15 cellular contexts compared by ENCODE assay signal in genomic region chr15:51846066-51846462, GRCh38. TPM values are rescaled to one million over a fixed set of nuclear protein-coding genes. Genes with fewer than 3 reads are reported as not detected.
A peak's percentile ranks its signal among the peaks of the same experiment; 100 is the strongest.
DNase-seq lines count a peak whose midpoint lies in the region; ATAC-seq and TF ChIP-seq lines count a peak whose summit lies in the region.
"Had no signal": no experiment of that assay in that cellular context is flagged by ENCODE, and none has a peak within 500 bp of the region (broad histone marks: within the 10 kb centered on the region; RNA-seq: fewer than 3 reads in every experiment).

No MANE protein-coding gene starts in this region.

- peak overlapping the region; percentile 43 to 81 (median 73) for H3K4me2 ChIP-seq in BLaER1 treated with 17β-estradiol and CSF1 and Interleukin-3, amounts not matched to agents 10 nM and 100 nM
- H3K4me2 ChIP-seq in Loucy (ENCODE audit: low read depth, low read length, poor library complexity, severe bottlenecking) (peak overlapping the region; percentile 25), mesendoderm (ENCODE audit: low read length) (no peak overlapping the region)

- no peaks in the 10 kb centered on the region for H3K27me3 ChIP-seq in BLaER1 treated with 17β-estradiol and CSF1 and Interleukin-3, amounts not matched to agents 10 nM and 100 nM
- H3K27me3 ChIP-seq in Loucy (ENCODE audit: insufficient read depth, low read length, poor library complexity, severe bottlenecking), result no peaks in the 10 kb centered on the region
- no peaks in the 10 kb centered on the region for H3K27me3 ChIP-seq in colonic mucosa
- H3K27me3 ChIP-seq in mesendoderm (ENCODE audit: insufficient read depth, low read length, poor library complexity), result no peaks in the 10 kb centered on the region
- H3K27me3 ChIP-seq in CD8-positive, alpha-beta T cell (ENCODE audit: insufficient read depth, low read length), result no peaks in the 10 kb centered on the region
- H3K27me3 ChIP-seq: body of pancreas, ovary had no signal

- no peak overlapping the region for H2BK120ac ChIP-seq in mesendoderm (ENCODE audit: low read depth, low read length)

- no peaks in the 10 kb centered on the region for H3K9me3 Mint-ChIP-seq in CD8-positive, alpha-beta T cell
- H3K9me3 Mint-ChIP-seq: immature natural killer cell had no signal

- no peaks in the 10 kb centered on the region for H3K27me3 Mint-ChIP-seq in CD8-positive, alpha-beta T cell (ENCODE audit: low read depth)

- H4K8ac ChIP-seq in mesendoderm (ENCODE audit: low read depth, low read length), result no peak overlapping the region

- ATAC-seq in omental fat pad (ENCODE audit: low FRiP score), result peak; percentile 3
- no peak for ATAC-seq in CD8-positive, alpha-beta T cell

- no peak overlapping the region for H2AK5ac ChIP-seq in mesendoderm (ENCODE audit: low read length)

- H2AFZ ChIP-seq in Loucy (ENCODE audit: low read length), result no peak overlapping the region

- H3K27ac Mint-ChIP-seq in CD8-positive, alpha-beta T cell, result no peak overlapping the region

- peaks cover 49 to 83% (median 59%) of the 10 kb centered on the region in 10 experiments for H3K4me1 ChIP-seq in BLaER1 treated with 17β-estradiol and CSF1 and Interleukin-3, amounts not matched to agents 10 nM and 100 nM
- peaks cover 63% of the 10 kb centered on the region for H3K4me1 ChIP-seq in Loucy (ENCODE audit: insufficient read depth, low read length, poor library complexity, severe bottlenecking)
- peaks cover 8% of the 10 kb centered on the region for H3K4me1 ChIP-seq in colonic mucosa
- H3K4me1 ChIP-seq in mesendoderm (ENCODE audit: control insufficient read depth, low read depth, low read length), result peaks cover 7% of the 10 kb centered on the region
- H3K4me1 ChIP-seq in CD8-positive, alpha-beta T cell (ENCODE audit: insufficient read depth, low read length), result peaks cover 42% of the 10 kb centered on the region

- peak overlapping the region in 6 of 11 experiments; percentile 1 to 67 (median 46); a peak in 10 of 22 replicates for H3K9ac ChIP-seq in BLaER1 treated with 17β-estradiol and CSF1 and Interleukin-3, amounts not matched to agents 10 nM and 100 nM
- no peak overlapping the region for H3K9ac ChIP-seq in Loucy (ENCODE audit: low read depth, low read length, poor library complexity, severe bottlenecking)
- H3K9ac ChIP-seq in colonic mucosa (ENCODE audit: low read depth in 2 of 2, low read length in 2 of 2), result no peak overlapping the region
- no peak overlapping the region for H3K9ac ChIP-seq in mesendoderm (ENCODE audit: low read length)

- no peak overlapping the region for H3K4ac ChIP-seq in mesendoderm (ENCODE audit: low read depth, low read length)

- H3K36me3 Mint-ChIP-seq in CD8-positive, alpha-beta T cell, result peaks cover 4% of the 10 kb centered on the region
- H3K36me3 Mint-ChIP-seq: immature natural killer cell had no signal

- POLR2A ChIA-PET in CD8-positive, alpha-beta T cell (lab: Charles Lee), result interaction anchor here (1.4 to 1.6 kb wide), 2 partner anchors 10 to 17 kb away, joined by 4 read pairs; partner anchors contain the start of gene TMOD3

- peaks cover 0 to 83% (median 8%) of the 10 kb centered on the region in 11 experiments; a peak in 9 of 22 replicates for H4K20me1 ChIP-seq in BLaER1 treated with 17β-estradiol and CSF1 and Interleukin-3, amounts not matched to agents 10 nM and 100 nM
- peaks cover 43% of the 10 kb centered on the region for H4K20me1 ChIP-seq in Loucy (ENCODE audit: insufficient read depth, low read length, poor library complexity, severe bottlenecking)

- peak overlapping the region; percentile 20 to 87 (median 64); a peak in 21 of 22 replicates for H3K27ac ChIP-seq in BLaER1 treated with 17β-estradiol and CSF1 and Interleukin-3, amounts not matched to agents 10 nM and 100 nM
- H3K27ac ChIP-seq in colonic mucosa (peak overlapping the region; percentile 11), mesendoderm (ENCODE audit: low read depth, low read length) (no peak overlapping the region)
- no peak overlapping the region for H3K27ac ChIP-seq in CD8-positive, alpha-beta T cell (ENCODE audit: low read depth, low read length)
- H3K27ac ChIP-seq: ovary had no signal

- peaks cover 0 to 20% (median 0%) of the 10 kb centered on the region in 11 experiments; a peak in 8 of 22 replicates for H3K9me3 ChIP-seq in BLaER1 treated with 17β-estradiol and CSF1 and Interleukin-3, amounts not matched to agents 10 nM and 100 nM (replicated peaks in 1 of 11)
- H3K9me3 ChIP-seq in Loucy (ENCODE audit: insufficient read depth, low read depth, low read length), result no peaks in the 10 kb centered on the region
- H3K9me3 ChIP-seq in colonic mucosa, result no peaks in the 10 kb centered on the region
- H3K9me3 ChIP-seq in CD8-positive, alpha-beta T cell (ENCODE audit: low read length), result no peaks in the 10 kb centered on the region
- H3K9me3 ChIP-seq: body of pancreas, ovary had no signal

- WGBS in mesendoderm (ENCODE audit: extremely low coverage, insufficient coverage, low lambda C conversion rate), result no CpG with 5 or more reads among the region's 3 CpGs

- H2BK5ac ChIP-seq in mesendoderm (ENCODE audit: low read length), result no peak overlapping the region

- CTCF ChIA-PET in CD8-positive, alpha-beta T cell (lab: Charles Lee), result no interaction called here

- no peak overlapping the region for H3K18ac ChIP-seq in mesendoderm (ENCODE audit: low read length)

- peaks cover 0 to 23% (median 5%) of the 10 kb centered on the region in 11 experiments; a peak in 6 of 22 replicates for H3K36me3 ChIP-seq in BLaER1 treated with 17β-estradiol and CSF1 and Interleukin-3, amounts not matched to agents 10 nM and 100 nM
- H3K36me3 ChIP-seq in Loucy (ENCODE audit: insufficient read depth, low read length) (no peaks in the 10 kb centered on the region), colonic mucosa (no peaks in the 10 kb centered on the region), mesendoderm (ENCODE audit: control insufficient read depth, insufficient read depth, low read length) (no peaks in the 10 kb centered on the region)
- no peaks in the 10 kb centered on the region for H3K36me3 ChIP-seq in CD8-positive, alpha-beta T cell (ENCODE audit: insufficient read depth, low read length)
- H3K36me3 ChIP-seq: ovary had no signal

- H3K4me3 ChIP-seq in BLaER1 treated with 17β-estradiol and CSF1 and Interleukin-3, amounts not matched to agents 10 nM and 100 nM, result peak overlapping the region in 2 of 10 experiments; percentile 3 to 4; a peak in 1 of 20 replicates
- no peak overlapping the region for H3K4me3 ChIP-seq in Loucy (ENCODE audit: low read length, poor library complexity, severe bottlenecking)
- H3K4me3 ChIP-seq in colonic mucosa, result no peak overlapping the region
- no peak overlapping the region for H3K4me3 ChIP-seq in mesendoderm (ENCODE audit: low read length)
- no peak overlapping the region for H3K4me3 ChIP-seq in CD8-positive, alpha-beta T cell (ENCODE audit: low read depth, low read length)
- H3K4me3 ChIP-seq: body of pancreas, ovary had no signal

- no peak overlapping the region for H3K56ac ChIP-seq in mesendoderm (ENCODE audit: low read length)

- peaks cover 25% of the 10 kb centered on the region for H3K79me1 ChIP-seq in mesendoderm (ENCODE audit: low read length)

- TF ChIP-seq CTCF in Loucy (conservative IDR thresholded peaks at IDR 0.05; ENCODE audit: low read length), result no peak
- no peak for TF ChIP-seq CTCF in colonic mucosa (IDR thresholded peaks at IDR 0.05)
- no peak for TF ChIP-seq CTCF in omental fat pad (IDR thresholded peaks at IDR 0.05)
- no peak for TF ChIP-seq CTCF in CD8-positive, alpha-beta T cell (IDR thresholded peaks at IDR 0.05)

- no peak overlapping the region for H2BK15ac ChIP-seq in mesendoderm (replicated peaks; ENCODE audit: low read depth)

- H3K4me3 Mint-ChIP-seq in CD8-positive, alpha-beta T cell, result no peak overlapping the region

- DNase-seq in colonic mucosa (no peak), omental fat pad (ENCODE audit: low spot score) (no peak), mesendoderm (no peak), NCI-H69 (lab: John Stamatoyannopoulos, UW) (no peak), hepatic stellate cell (ENCODE audit: low spot score) (no peak)
- DNase-seq in CD8-positive, alpha-beta T cell, result no peak
- DNase-seq: activated CD8-positive, alpha-beta memory T cell treated with anti-CD3 and anti-CD28 coated beads for 24 hours; body of pancreas; immature natural killer cell; NCI-H510A; ovary; stimulated activated CD4-positive, alpha-beta T cell treated with anti-CD3 and anti-CD28 coated beads, Interleukin-4, amount 100 ng/mL, for 4 hours; substantia nigra had no signal

- peaks cover 4% of the 10 kb centered on the region; the same call in 1 of the 2 replicates for H3F3A ChIP-seq in Loucy (ENCODE audit: low read depth)

- H3K4me1 Mint-ChIP-seq in CD8-positive, alpha-beta T cell (ENCODE audit: low read depth), result peaks cover 80% of the 10 kb centered on the region

- intact Hi-C loops in colonic mucosa (cut with DNase I), result no loop called here
- intact Hi-C loops in CD8-positive, alpha-beta T cell (cut with DNase I, micrococcal nuclease), result loop anchor here (2.0 kb wide), 2 partner anchors 13 to 15 kb away; no protein-coding TSS in a partner anchor

- H3K79me2 ChIP-seq in Loucy (ENCODE audit: insufficient read depth, low read length), result peaks cover 99% of the 10 kb centered on the region
- H3K79me2 ChIP-seq in mesendoderm (ENCODE audit: control insufficient read depth, insufficient read depth, low read length), result peaks cover 31% of the 10 kb centered on the region

- H3K9me2 ChIP-seq in Loucy (replicated peaks; ENCODE audit: low read depth, low read length), result no peaks in the 10 kb centered on the region

- no peak overlapping the region for H4K5ac ChIP-seq in mesendoderm (ENCODE audit: low read length)

- no peak overlapping the region for H3K23ac ChIP-seq in mesendoderm (ENCODE audit: low read length)

RNA-seq across cellular contexts. Expression of gene TMOD3, which starts 16.6 kb away (rescaled TPM):
- 10 to 100 TPM; 68.4 to 78.6 TPM for total RNA-seq in colonic mucosa
- total RNA-seq in omental fat pad, result 10 to 100 TPM; 25.7 to 47.0 (median 37.3) TPM
- polyA plus RNA-seq in mesendoderm (2013, experiment 1 of 2), result 24.0 TPM
- 24.4 TPM for polyA plus RNA-seq in mesendoderm (2013, experiment 2 of 2)
- 10 to 100 TPM; 32.7 to 32.9 TPM for total RNA-seq in CD8-positive, alpha-beta T cell

Comparison
In these comparisons a context has a peak if more than half of its experiments do, and no peak if none do; other contexts are left out.
1. H3K27ac ChIP-seq: peak in BLaER1 treated with 17β-estradiol and CSF1 and Interleukin-3, amounts not matched to agents 10 nM and 100 nM (11 of 11) and colonic mucosa (single experiment); none in mesendoderm (single experiment) and CD8-positive, alpha-beta T cell (single experiment).
2. H3K9ac ChIP-seq: peak in BLaER1 treated with 17β-estradiol and CSF1 and Interleukin-3, amounts not matched to agents 10 nM and 100 nM (6 of 11); none in Loucy (single experiment), colonic mucosa (0 of 2) and mesendoderm (single experiment).